ENCODE assay signal across 22 cellular contexts in genomic region chr1:44544960-44545359, GRCh38.
DNase-seq lines count a peak whose midpoint lies in the region; ATAC-seq, FAIRE-seq and TF ChIP-seq lines count a peak whose summit lies in the region.
"Had no signal": no experiment of that assay in that cellular context is flagged by ENCODE, and none has a peak within 500 bp of the region (broad histone marks: within the 10 kb centered on the region; RNA-seq: fewer than 3 reads in every experiment).

No MANE protein-coding gene starts in this region.

- no peak for TF ChIP-seq POLR2A in H1 (IDR thresholded peaks at IDR 0.05; ENCODE audit: control extremely low read depth in 1 of 2, low read depth in 2 of 2, low read length in 2 of 2)

- DNase-seq in WERI-Rb-1: peak; percentile 36
- no peak for DNase-seq in H1 (ENCODE audit: low read depth in 1 of 2, low spot score in 2 of 2)
- DNase-seq in mesendoderm: no peak
- no peak for DNase-seq in urothelium cell line (ENCODE audit: low spot score)
- DNase-seq in HK-2 (ENCODE audit: unreplicated experiment): no peak
- no peak for DNase-seq in activated CD4-positive, alpha-beta T cell treated with anti-CD3 and anti-CD28 coated beads for 1 hour
- DNase-seq: BE2C; CD8-positive, alpha-beta memory T cell; DND-41; H9; MM.1S; NCI-H2029 treated with DMSO at 0.1 percent for 48 hours; NCI-H446 treated with DMSO at 0.1 percent for 48 hours; NCI-H526; SHP77 had no signal

- peak overlapping the region; percentile 97; the same call in 1 of the 2 replicates for H2BK5ac ChIP-seq in H1 (ENCODE audit: low read depth, low read length)
- H2BK5ac ChIP-seq in mesendoderm (ENCODE audit: low read length): peak overlapping the region; percentile 33

- H3K27me3 ChIP-seq in WERI-Rb-1 (ENCODE audit: insufficient read depth, low read depth, severe bottlenecking) (no peaks in the 10 kb centered on the region), H1 (replicated peaks in 1 of 4; ENCODE audit: control insufficient read depth in 3 of 4, extremely low read depth in 1 of 4, insufficient read depth in 3 of 4, low read length in 3 of 4) (peaks cover 0 to 10% (median 2%) of the 10 kb centered on the region in 4 experiments; a peak in 2 of 7 replicates), mesendoderm (ENCODE audit: insufficient read depth, low read length, poor library complexity) (no peaks in the 10 kb centered on the region)
- H3K27me3 ChIP-seq: BE2C had no signal

- no peak overlapping the region for H4K8ac ChIP-seq in H1 (ENCODE audit: extremely low read depth, insufficient read depth, low read length)
- no peak overlapping the region for H4K8ac ChIP-seq in mesendoderm (ENCODE audit: low read depth, low read length)

- H3K79me1 ChIP-seq in H1 (ENCODE audit: low read depth, low read length) (no peaks in the 10 kb centered on the region; the same call in 1 of the 2 replicates), mesendoderm (ENCODE audit: low read length) (no peaks in the 10 kb centered on the region)

- TF ChIP-seq CTCF in WERI-Rb-1 (IDR thresholded peaks at IDR 0.05; ENCODE audit: low read depth, low read length): no peak
- TF ChIP-seq CTCF in H1 (IDR thresholded peaks at IDR 0.05; ENCODE audit: control extremely low read depth in 1 of 3, insufficient read depth in 1 of 3, low read depth in 1 of 3, low read length in 3 of 3): no peak

- no peak for TF ChIP-seq RAD21 in H1 (IDR thresholded peaks at IDR 0.05 in 1 of 2, conservative IDR thresholded peaks at IDR 0.05 in 1 of 2; ENCODE audit: low read depth in 2 of 2, low read length in 2 of 2)

- H3K56ac ChIP-seq in H1 (replicated peaks; ENCODE audit: insufficient read length, low read depth, low read length): no peak overlapping the region
- H3K56ac ChIP-seq in mesendoderm (ENCODE audit: low read length): peak overlapping the region; percentile 11

- peak overlapping the region; percentile 98; the same call in 1 of the 2 replicates for H2BK20ac ChIP-seq in H1 (ENCODE audit: low read length)

- H3K4me1 ChIP-seq in H1 (replicated peaks in 1 of 4; ENCODE audit: control insufficient read depth in 3 of 4, insufficient read depth in 4 of 4, low read length in 3 of 4): peaks cover 19 to 47% (median 35%) of the 10 kb centered on the region in 4 experiments
- H3K4me1 ChIP-seq in mesendoderm (ENCODE audit: control insufficient read depth, low read depth, low read length): peaks cover 13% of the 10 kb centered on the region
- H3K4me1 ChIP-seq: BE2C had no signal

- ATAC-seq in HG02981 (IDR thresholded peaks at IDR 0.05; ENCODE audit: unreplicated experiment): no peak
- ATAC-seq: Panc1 had no signal

- POLR2A ChIA-PET in H1 (lab: Charles Lee; ENCODE audit: partially characterized antibody): interaction anchor here (1.2 to 6.2 kb wide), 5 partner anchors 9 to 138 kb away, joined by 3 to 33 read pairs (median 3); no protein-coding TSS in a partner anchor

- no peak overlapping the region for H3K14ac ChIP-seq in H1 (ENCODE audit: insufficient read length)

- H2AK5ac ChIP-seq in H1 (ENCODE audit: low read depth, low read length): peak overlapping the region; percentile 98; the same call in 1 of the 2 replicates
- H2AK5ac ChIP-seq in mesendoderm (ENCODE audit: low read length): no peak overlapping the region

- H3K23me2 ChIP-seq in H1 (ENCODE audit: low read depth, low read length): no peaks in the 10 kb centered on the region

- no peaks in the 10 kb centered on the region for H3K36me3 ChIP-seq in WERI-Rb-1
- H3K36me3 ChIP-seq in H1 (ENCODE audit: control insufficient read depth in 2 of 4, insufficient read depth in 4 of 4, low read length in 3 of 4): no peaks in the 10 kb centered on the region
- H3K36me3 ChIP-seq in mesendoderm (ENCODE audit: control insufficient read depth, insufficient read depth, low read length): no peaks in the 10 kb centered on the region
- H3K36me3 ChIP-seq: BE2C had no signal

- H2BK12ac ChIP-seq in H1 (ENCODE audit: low read depth, low read length): peak overlapping the region; percentile 98; the same call in 1 of the 2 replicates

- H2BK120ac ChIP-seq in H1 (replicated peaks; ENCODE audit: low read depth, low read length) (peak overlapping the region; percentile 76), mesendoderm (ENCODE audit: low read depth, low read length) (no peak overlapping the region)

- H4K5ac ChIP-seq in H1 (ENCODE audit: insufficient read length, low read depth, low read length) (no peak overlapping the region), mesendoderm (ENCODE audit: low read length) (no peak overlapping the region)

- no peak overlapping the region for H3K23ac ChIP-seq in H1 (ENCODE audit: insufficient read length)
- no peak overlapping the region for H3K23ac ChIP-seq in mesendoderm (ENCODE audit: low read length)

- no peak for TF ChIP-seq EP300 in H1 (IDR thresholded peaks at IDR 0.05; ENCODE audit: borderline replicate concordance in 1 of 2, low read depth in 2 of 2, low read length in 2 of 2)

- H3K4ac ChIP-seq in H1 (replicated peaks; ENCODE audit: insufficient read length, low read depth, low read length) (peak overlapping the region; percentile 34), mesendoderm (ENCODE audit: low read depth, low read length) (no peak overlapping the region)

- no peaks in the 10 kb centered on the region for H4K20me1 ChIP-seq in H1 (replicated peaks in 1 of 2; ENCODE audit: control insufficient read depth in 1 of 2, insufficient read depth in 2 of 2, low read length in 2 of 2)

- peaks cover 0 to 7% of the 10 kb centered on the region in 2 experiments; a peak in 2 of 4 replicates for H3K79me2 ChIP-seq in H1 (ENCODE audit: control insufficient read depth in 1 of 2, insufficient read depth in 2 of 2, low read length in 2 of 2)
- no peaks in the 10 kb centered on the region for H3K79me2 ChIP-seq in mesendoderm (ENCODE audit: control insufficient read depth, insufficient read depth, low read length)

- no peak overlapping the region for H2AFZ ChIP-seq in H1 (ENCODE audit: low read length)

- H3K9me3 ChIP-seq in WERI-Rb-1 (ENCODE audit: severe bottlenecking) (no peaks in the 10 kb centered on the region), H1 (ENCODE audit: insufficient read depth in 2 of 2, low read depth in 1 of 2, low read length in 1 of 2) (no peaks in the 10 kb centered on the region)
- H3K9me3 ChIP-seq: BE2C had no signal

- H3K4me2 ChIP-seq in H1 (ENCODE audit: insufficient read depth in 1 of 2, low read depth in 2 of 2, low read length in 2 of 2) (no peak overlapping the region), mesendoderm (ENCODE audit: low read length) (no peak overlapping the region)
- H3K4me2 ChIP-seq: KMS-11 had no signal

- H3K27ac ChIP-seq in WERI-Rb-1: peak overlapping the region; percentile 5
- H3K27ac ChIP-seq in H1 (ENCODE audit: low read depth, low read length): no peak overlapping the region
- no peak overlapping the region for H3K27ac ChIP-seq in mesendoderm (ENCODE audit: low read depth, low read length)
- H3K27ac ChIP-seq: HL-60, KMS-11, RWPE1 had no signal

- H4K91ac ChIP-seq in H1 (replicated peaks; ENCODE audit: insufficient read length, low read length): peak overlapping the region; percentile 71

- WGBS in H1 (ENCODE audit: extremely low coverage in 1 of 2, insufficient coverage in 1 of 2, insufficient read length in 1 of 2, insufficient replicate concordance in 2 of 2, low coverage in 1 of 2, low lambda C conversion rate in 2 of 2, missing lambda C conversion rate in 1 of 2), 2 experiments: 87% methylated on average over 9 of the region's 9 CpGs; no CpG with 5 or more reads in 1 of the 2 experiments
- WGBS in mesendoderm (ENCODE audit: extremely low coverage, insufficient coverage, low lambda C conversion rate): no CpG with 5 or more reads among the region's 9 CpGs

- FAIRE-seq in H1 (lab: Jason Lieb, UNC): no peak
- FAIRE-seq in urothelium cell line (lab: Jason Lieb, UNC): peak; percentile 23
- FAIRE-seq: GM12892, GM19239 had no signal

- CTCF ChIA-PET in H1 (lab: Charles Lee; ENCODE audit: partially characterized antibody): interaction anchor here (0.8 to 12.2 kb wide), 13 partner anchors 9 to 327 kb away, joined by 3 to 78 read pairs (median 5); no protein-coding TSS in a partner anchor

- H3K18ac ChIP-seq in H1 (ENCODE audit: extremely low read depth, low read length): peak overlapping the region; percentile 95
- no peak overlapping the region for H3K18ac ChIP-seq in mesendoderm (ENCODE audit: low read length)

- H2BK15ac ChIP-seq in H1 (ENCODE audit: low read length) (no peak overlapping the region), mesendoderm (replicated peaks; ENCODE audit: low read depth) (no peak overlapping the region)

- H3K4me3 ChIP-seq in WERI-Rb-1 (ENCODE audit: low read depth, low read length): no peak overlapping the region
- no peak overlapping the region for H3K4me3 ChIP-seq in H1 (ENCODE audit: extremely low read depth in 1 of 4, insufficient read depth in 2 of 4, low read depth in 3 of 4, low read length in 4 of 4)
- no peak overlapping the region for H3K4me3 ChIP-seq in mesendoderm (ENCODE audit: low read length)

- H3K9ac ChIP-seq in H1 (replicated peaks in 1 of 4; ENCODE audit: extremely low read depth in 1 of 4, low read depth in 3 of 4, low read length in 3 of 4) (no peak overlapping the region), mesendoderm (ENCODE audit: low read length) (no peak overlapping the region)
- H3K9ac ChIP-seq: KMS-11 had no signal

TF ChIP-seq in H1, 55 proteins besides CTCF, POLR2A, EP300 and RAD21 (continues in another document):
- TF ChIP-seq NRF1 (IDR thresholded peaks at IDR 0.05; ENCODE audit: low read depth, low read length) (no peak), TBP (IDR thresholded peaks at IDR 0.05; ENCODE audit: low read depth, low read length) (no peak), SIN3A (conservative IDR thresholded peaks at IDR 0.05 in 1 of 2, IDR thresholded peaks at IDR 0.05 in 1 of 2; ENCODE audit: low read depth in 1 of 2, low read length in 2 of 2) (no peak), GTF2F1 (IDR thresholded peaks at IDR 0.05; ENCODE audit: borderline replicate concordance, low read depth, low read length) (no peak), POU5F1 (IDR thresholded peaks at IDR 0.05; ENCODE audit: low read depth, low read length) (no peak), CREB1 (IDR thresholded peaks at IDR 0.05) (no peak), SIX5 (IDR thresholded peaks at IDR 0.05; ENCODE audit: low read depth, low read length) (no peak), RFX5 (IDR thresholded peaks at IDR 0.05; ENCODE audit: borderline replicate concordance, low read depth, low read length) (no peak), MAX (IDR thresholded peaks at IDR 0.05) (no peak), TEAD4 (IDR thresholded peaks at IDR 0.05; ENCODE audit: low read depth, low read length) (no peak), E2F6 (IDR thresholded peaks at IDR 0.05) (no peak)
